In the genomic region with DNA sequence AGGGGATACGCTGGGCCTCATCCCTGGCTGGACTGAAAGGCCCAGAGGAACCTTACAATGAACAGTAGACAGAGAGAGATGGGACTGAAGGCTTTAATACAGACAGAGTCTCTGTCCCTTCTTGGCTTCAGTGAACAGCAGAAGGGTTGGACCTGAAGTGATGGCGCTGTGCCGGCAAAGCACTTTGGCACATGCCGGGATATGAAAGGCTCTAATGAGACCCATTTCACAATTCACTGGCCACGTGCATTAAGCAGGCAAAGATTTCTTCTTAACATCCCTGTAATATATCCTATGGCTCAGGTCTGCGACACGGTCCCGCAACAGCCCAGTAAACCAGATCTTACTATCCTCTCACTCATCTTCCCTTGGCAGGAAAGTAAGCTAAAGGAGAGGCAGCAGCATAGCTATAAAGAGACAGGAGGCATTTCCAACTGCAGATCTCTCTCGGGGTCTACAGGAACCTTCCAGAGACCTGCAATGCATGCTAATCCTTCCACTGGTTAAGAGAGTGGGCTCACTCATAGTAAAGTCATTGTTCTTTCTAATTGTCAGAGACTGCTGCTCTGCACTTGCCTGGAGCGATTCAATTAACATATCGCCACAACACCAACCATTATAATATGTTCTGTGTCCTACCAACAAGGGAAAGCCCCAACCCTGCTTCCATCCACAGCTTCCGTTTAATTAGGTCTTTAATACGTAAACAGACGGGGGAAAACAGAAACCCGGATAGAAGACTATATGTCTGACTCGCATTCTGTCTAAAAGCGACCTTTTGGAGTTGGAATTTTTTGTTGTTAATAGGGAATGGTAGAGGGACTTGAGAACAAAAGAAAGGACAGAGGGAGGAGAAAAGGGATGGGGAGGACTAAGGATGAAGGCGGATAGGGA, we compare ENCODE assay signal across 1 cellular context.
TF ChIP-seq lines count a peak whose summit lies in the region.

No MANE protein-coding gene starts in this region.

TF ChIP-seq in GM23338, 12 proteins besides CTCF, POLR2A, EP300 and RAD21 (continued from another document):
- TF ChIP-seq ETS1 (IDR thresholded peaks at IDR 0.05) (no peak), POLR2AphosphoS5 (IDR thresholded peaks at IDR 0.05; ENCODE audit: low read depth) (no peak), EZH2phosphoT487 (IDR thresholded peaks at IDR 0.05; ENCODE audit: unreplicated experiment) (no peak), CREB1 (CRISPR knock-in tag; IDR thresholded peaks at IDR 0.05; ENCODE audit: low read depth) (no peak), ZNF114 (CRISPR knock-in tag; IDR thresholded peaks at IDR 0.05) (no peak), EZH2 (IDR thresholded peaks at IDR 0.05; ENCODE audit: low read depth, unreplicated experiment) (no peak), JUNB (IDR thresholded peaks at IDR 0.05; ENCODE audit: unreplicated experiment) (no peak), ZNF462 (CRISPR knock-in tag; IDR thresholded peaks at IDR 0.05) (no peak), ZNF331 (CRISPR knock-in tag; IDR thresholded peaks at IDR 0.05; ENCODE audit: low read depth) (no peak), STAT1 (IDR thresholded peaks at IDR 0.05; ENCODE audit: unreplicated experiment) (no peak), NANOG (IDR thresholded peaks at IDR 0.05; ENCODE audit: borderline replicate concordance) (no peak)
TF ChIP-seq in GM23338: peak in this region for 0.
